35 cellular contexts compared by ENCODE assay signal in genomic region chr6:33731035-33731434, GRCh38. TPM values are rescaled to one million over a fixed set of nuclear protein-coding genes. Genes with fewer than 3 reads are reported as not detected.
DNase-seq lines count a peak whose midpoint lies in the region; ATAC-seq and TF ChIP-seq lines count a peak whose summit lies in the region.
"Had no signal": no experiment of that assay in that cellular context is flagged by ENCODE, and none has a peak within 500 bp of the region (broad histone marks: within the 10 kb centered on the region; RNA-seq: fewer than 3 reads in every experiment).

No MANE protein-coding gene starts in this region.

- H3K27me3 ChIP-seq in left ventricle myocardium inferior (ENCODE audit: low read depth): no peaks in the 10 kb centered on the region
- H3K27me3 ChIP-seq: body of pancreas, dorsolateral prefrontal cortex, hepatocyte, sigmoid colon, upper lobe of right lung had no signal

- H3K27ac ChIP-seq in left ventricle myocardium inferior (replicated peaks): peak overlapping the region; percentile 87
- peak overlapping the region; percentile 1 for H3K27ac ChIP-seq in cingulate gyrus (ENCODE audit: low read depth, low read length)
- H3K27ac ChIP-seq: A549, GM23248, hepatocyte, HL-60, KMS-11, sigmoid colon, upper lobe of right lung had no signal

- H3K4me1 ChIP-seq in left ventricle myocardium inferior: peaks cover 96% of the 10 kb centered on the region
- H3K4me1 ChIP-seq: A549, sigmoid colon, upper lobe of right lung had no signal

- no peaks in the 10 kb centered on the region for H3K9me3 Mint-ChIP-seq in progenitor cell of endocrine pancreas (ENCODE audit: low read depth)
- H3K9me3 Mint-ChIP-seq: activated T-helper 17 cell treated with anti-CD3 and anti-CD28 coated beads, Interleukin-2, amount 50 U/mL, for 72 hours; HFFc6; neural crest cell; T-helper 2 cell treated with Interferon-gamma antibody and Interleukin-4, amounts not matched to agents 5 μg/mL and 100 μg/mL, for 36 hours had no signal

- H3K27ac Mint-ChIP-seq in progenitor cell of endocrine pancreas: peak overlapping the region; percentile 38
- H3K27ac Mint-ChIP-seq: activated CD4-positive, alpha-beta T cell treated with anti-CD3 and anti-CD28 coated beads for 36 hours; activated CD8-positive, alpha-beta T cell treated with anti-CD3 and anti-CD28 coated beads, Interleukin-2, amount 10 ng/mL, durations not matched to agents 7 days and 5 days; CD4-positive, alpha-beta memory T cell; HFFc6; T-helper 2 cell treated with Interferon-gamma antibody and Interleukin-4, amounts not matched to agents 5 μg/mL and 100 μg/mL, for 36 hours had no signal

- no peak for DNase-seq in left ventricle myocardium inferior
- no peak for DNase-seq in left ventricle myocardium superior
- DNase-seq in progenitor cell of endocrine pancreas (ENCODE audit: low spot score, unreplicated experiment): no peak
- DNase-seq in NCI-H82 (lab: John Stamatoyannopoulos, UW): no peak
- no peak for DNase-seq in stimulated activated CD4-positive, alpha-beta T cell treated with anti-CD3 and anti-CD28 coated beads, Interleukin-4, amount 100 ng/mL, for 1 hour
- DNase-seq in NCI-H187 (lab: John Stamatoyannopoulos, UW): no peak
- DNase-seq in OCI-M2 (lab: John Stamatoyannopoulos, UW; ENCODE audit: unreplicated experiment): no peak
- DNase-seq: activated CD4-positive, alpha-beta T cell treated with anti-CD3 and anti-CD28 coated beads for 36 hours; activated CD8-positive, alpha-beta T cell treated with anti-CD3 and anti-CD28 coated beads, Interleukin-2, amount 10 ng/mL, durations not matched to agents 7 days and 5 days; activated naive CD4-positive, alpha-beta T cell treated with anti-CD3 and anti-CD28 coated beads, Interleukin-2, amount 50 U/mL, for 16 hours; CD4-positive, alpha-beta memory T cell; cerebellar nuclear complex; DMS 273 treated with DMSO at 0.1 percent for 48 hours; dorsolateral prefrontal cortex; GM23248; HFFc6; mesendoderm; MM.1S; NCI-H1105 treated with DMSO at 0.1 percent for 48 hours; NCI-H2081 treated with DMSO at 0.1 percent for 48 hours; NCI-H226; NCI-H526 treated with DMSO at 0.1 percent for 48 hours; sigmoid colon; stimulated activated CD4-positive, alpha-beta T cell treated with anti-CD3 and anti-CD28 coated beads, Interleukin-4, amount 100 ng/mL, for 24 hours; upper lobe of right lung had no signal

- no peak overlapping the region for H3K4me3 Mint-ChIP-seq in progenitor cell of endocrine pancreas (ENCODE audit: low read depth)
- H3K4me3 Mint-ChIP-seq: activated CD4-positive, alpha-beta T cell treated with anti-CD3 and anti-CD28 coated beads for 36 hours; activated CD8-positive, alpha-beta T cell treated with anti-CD3 and anti-CD28 coated beads, Interleukin-2, amount 10 ng/mL, durations not matched to agents 7 days and 5 days; activated T-helper 17 cell treated with anti-CD3 and anti-CD28 coated beads, Interleukin-2, amount 50 U/mL, for 72 hours; CD4-positive, alpha-beta memory T cell; HFFc6; neural crest cell; T-helper 2 cell treated with Interferon-gamma antibody and Interleukin-4, amounts not matched to agents 5 μg/mL and 100 μg/mL, for 36 hours had no signal

- TF ChIP-seq CTCF in left ventricle myocardium inferior (IDR thresholded peaks at IDR 0.05; ENCODE audit: borderline replicate concordance): no peak
- no peak for TF ChIP-seq CTCF in progenitor cell of endocrine pancreas (IDR thresholded peaks at IDR 0.05; ENCODE audit: unreplicated experiment)

- peak overlapping the region; percentile 27 for H3K4me3 ChIP-seq in left ventricle myocardium inferior
- H3K4me3 ChIP-seq: A549, body of pancreas, dorsolateral prefrontal cortex, GM23248, hepatocyte, sigmoid colon, upper lobe of right lung had no signal

- intact Hi-C loops in left ventricle myocardium inferior (cut with micrococcal nuclease): no loop called here
- intact Hi-C loops in left ventricle myocardium superior (cut with micrococcal nuclease): no loop called here

- no peak for ATAC-seq in left ventricle myocardium superior
- ATAC-seq: A549; activated CD4-positive, alpha-beta T cell treated with anti-CD3 and anti-CD28 coated beads for 36 hours; activated CD8-positive, alpha-beta T cell treated with anti-CD3 and anti-CD28 coated beads, Interleukin-2, amount 10 ng/mL, durations not matched to agents 7 days and 5 days; activated T-helper 17 cell treated with anti-CD3 and anti-CD28 coated beads, Interleukin-2, amount 50 U/mL, for 72 hours; body of pancreas; upper lobe of right lung had no signal

- H3K4me1 Mint-ChIP-seq in progenitor cell of endocrine pancreas (ENCODE audit: low read depth): peaks cover 13% of the 10 kb centered on the region
- H3K4me1 Mint-ChIP-seq: activated CD4-positive, alpha-beta T cell treated with anti-CD3 and anti-CD28 coated beads for 36 hours; activated T-helper 17 cell treated with anti-CD3 and anti-CD28 coated beads, Interleukin-2, amount 50 U/mL, for 72 hours had no signal

- H3K36me3 Mint-ChIP-seq in progenitor cell of endocrine pancreas (ENCODE audit: insufficient read depth): no peaks in the 10 kb centered on the region
- H3K36me3 Mint-ChIP-seq: CD4-positive, alpha-beta memory T cell had no signal

- H3K36me3 ChIP-seq in left ventricle myocardium inferior: peaks cover 35% of the 10 kb centered on the region
- H3K36me3 ChIP-seq: upper lobe of right lung had no signal

- H3K27me3 Mint-ChIP-seq in progenitor cell of endocrine pancreas: peaks cover 19% of the 10 kb centered on the region
- H3K27me3 Mint-ChIP-seq: activated CD4-positive, alpha-beta T cell treated with anti-CD3 and anti-CD28 coated beads for 36 hours had no signal

- H3K9me3 ChIP-seq in left ventricle myocardium inferior (replicated peaks): no peaks in the 10 kb centered on the region
- H3K9me3 ChIP-seq: A549, body of pancreas, sigmoid colon, upper lobe of right lung had no signal

RNA-seq across cellular contexts. Expression of gene IP6K3, which starts 15.7 kb away (rescaled TPM):
- total RNA-seq in left ventricle myocardium inferior: 42.0 TPM
- 47.5 TPM for total RNA-seq in left ventricle myocardium superior
- total RNA-seq in progenitor cell of endocrine pancreas: 0.14 and 0.29 TPM in 2 replicates
- total RNA-seq: activated CD4-positive, alpha-beta T cell treated with anti-CD3 and anti-CD28 coated beads for 36 hours; activated CD8-positive, alpha-beta T cell treated with anti-CD3 and anti-CD28 coated beads, Interleukin-2, amount 10 ng/mL, durations not matched to agents 7 days and 5 days; activated T-helper 17 cell treated with anti-CD3 and anti-CD28 coated beads, Interleukin-2, amount 50 U/mL, for 72 hours; body of pancreas; CD4-positive, alpha-beta memory T cell; frontal cortex; GM23248 had no signal

RNA-seq across cellular contexts. Expression of gene UQCC2, which starts 19.5 kb away (rescaled TPM):
- total RNA-seq in left ventricle myocardium inferior (199 TPM), left ventricle myocardium superior (190 TPM), progenitor cell of endocrine pancreas (97.2 and 99.4 TPM in 2 replicates)

RNA-seq across cellular contexts. Expression of gene LEMD2, which starts 57.9 kb away (rescaled TPM):
- total RNA-seq in left ventricle myocardium inferior: 22.2 TPM
- 22.5 TPM for total RNA-seq in left ventricle myocardium superior
- 69.9 and 73.6 TPM in 2 replicates for total RNA-seq in progenitor cell of endocrine pancreas

Comparison
In these comparisons a context has a peak if more than half of its experiments do, and no peak if none do; other contexts are left out.
1. RNA of gene IP6K3, which starts 15.7 kb away (total RNA-seq): 47.5 TPM in left ventricle myocardium superior (single experiment) and 42.0 TPM in left ventricle myocardium inferior (single experiment); 0.14 to 0.29 TPM in progenitor cell of endocrine pancreas; every median in the first group is over 10 times any median in the second.